2 cellular contexts compared by ENCODE assay signal in genomic region chr15:67080900-67081431, GRCh38.
TF ChIP-seq lines count a peak whose summit lies in the region.

No MANE protein-coding gene starts in this region.

TF ChIP-seq in A549, 52 proteins besides CTCF, POLR2A, EP300 and RAD21 (continued from another document):
- TF ChIP-seq KDM5A (IDR thresholded peaks at IDR 0.05) (no peak), RCOR1 (IDR thresholded peaks at IDR 0.05; ENCODE audit: low read depth, low read length) (no peak)

TF ChIP-seq in GM12878, 131 proteins besides CTCF, POLR2A, EP300 and RAD21 (continued from another document and continues in another):
- TF ChIP-seq NKRF (conservative IDR thresholded peaks at IDR 0.05) (peak; percentile 41; the same call in 1 of the 2 replicates), BCL3 (IDR thresholded peaks at IDR 0.05; ENCODE audit: borderline replicate concordance, insufficient read depth, low read depth, low read length, poor library complexity, severe bottlenecking) (peak; percentile 97), KDM1A (IDR thresholded peaks at IDR 0.05; ENCODE audit: borderline replicate concordance) (no peak), CBFB (IDR thresholded peaks at IDR 0.05; ENCODE audit: low read depth) (peak; percentile 85), MAX (IDR thresholded peaks at IDR 0.05; ENCODE audit: low read depth, low read length) (peak; percentile 91), CHD4 (IDR thresholded peaks at IDR 0.05) (no peak), EED (IDR thresholded peaks at IDR 0.05; ENCODE audit: low read depth) (peak; percentile 97), RELB (IDR thresholded peaks at IDR 0.05; ENCODE audit: low read depth) (peak; percentile 88), ZBTB40 (IDR thresholded peaks at IDR 0.05; ENCODE audit: borderline replicate concordance) (no peak), MTA2 (IDR thresholded peaks at IDR 0.05; ENCODE audit: low read depth) (peak; percentile 89), PAX8 (IDR thresholded peaks at IDR 0.05) (no peak), ETV6 (conservative IDR thresholded peaks at IDR 0.05 in 1 of 2, IDR thresholded peaks at IDR 0.05 in 1 of 2; ENCODE audit: borderline replicate concordance in 1 of 2, low read depth in 1 of 2) (peak in 1 of 2 experiments; percentile 90; a peak in 2 of 4 replicates), USF1 (IDR thresholded peaks at IDR 0.05; ENCODE audit: borderline replicate concordance, extremely low read length, insufficient read depth, low read depth, low read length) (no peak), HCFC1 (IDR thresholded peaks at IDR 0.05; ENCODE audit: low read length) (no peak), SPI1 (IDR thresholded peaks at IDR 0.05; ENCODE audit: borderline replicate concordance, insufficient read depth, low read depth, low read length) (peak; percentile 96), SREBF2 (IDR thresholded peaks at IDR 0.05; ENCODE audit: low read length) (no peak), CEBPZ (IDR thresholded peaks at IDR 0.05; ENCODE audit: low read depth, low read length) (no peak), POU2F2 (IDR thresholded peaks at IDR 0.05; ENCODE audit: borderline replicate concordance, low read depth, low read length) (peak; percentile 93), SMC3 (IDR thresholded peaks at IDR 0.05; ENCODE audit: borderline replicate concordance, low read length) (peak; percentile 49; the same call in 1 of the 2 replicates), KLF5 (IDR thresholded peaks at IDR 0.05; ENCODE audit: partially characterized antibody) (no peak), ZNF24 (IDR thresholded peaks at IDR 0.05) (peak; percentile 65), SIN3A (IDR thresholded peaks at IDR 0.05; ENCODE audit: low read depth, low read length) (peak; percentile 82), BACH1 (IDR thresholded peaks at IDR 0.05; ENCODE audit: borderline replicate concordance) (peak; percentile 66; the same call in 1 of the 2 replicates), ZNF687 (IDR thresholded peaks at IDR 0.05) (peak; percentile 87), BHLHE40 (IDR thresholded peaks at IDR 0.05; ENCODE audit: borderline replicate concordance in 1 of 2, low read depth in 2 of 2, low read length in 1 of 2) (peak; percentile 89 to 92), POLR2AphosphoS5 (IDR thresholded peaks at IDR 0.05; ENCODE audit: low read length) (peak; percentile 51), BMI1 (IDR thresholded peaks at IDR 0.05; ENCODE audit: borderline replicate concordance) (no peak), SMARCA5 (IDR thresholded peaks at IDR 0.05) (0 out of 2 replicates have a peak, but pooled peaks have one; percentile 36), TCF3 (IDR thresholded peaks at IDR 0.05; ENCODE audit: borderline replicate concordance, insufficient read depth, low read depth, low read length) (peak; percentile 94), NR2C1 (IDR thresholded peaks at IDR 0.05) (no peak), MEF2A (IDR thresholded peaks at IDR 0.05; ENCODE audit: insufficient read depth, low read depth, low read length) (peak; percentile 99), BCLAF1 (IDR thresholded peaks at IDR 0.05) (no peak), PML (IDR thresholded peaks at IDR 0.05; ENCODE audit: low read length) (no peak), RB1 (IDR thresholded peaks at IDR 0.05; ENCODE audit: borderline replicate concordance) (no peak), MEF2B (IDR thresholded peaks at IDR 0.05; ENCODE audit: partially characterized antibody, poor library complexity, severe bottlenecking) (peak; percentile 97), BCL11A (IDR thresholded peaks at IDR 0.05; ENCODE audit: low read depth, low read length) (peak; percentile 92), ZNF384 (IDR thresholded peaks at IDR 0.05; ENCODE audit: borderline replicate concordance, low read depth, low read length) (0 out of 2 replicates have a peak, but pooled peaks have one; percentile 17), GATAD2B (conservative IDR thresholded peaks at IDR 0.05; ENCODE audit: low read depth) (peak; percentile 97)
